ENCODE assay signal across 1 cellular context in genomic region chr20:31560900-31561598, GRCh38.
TF ChIP-seq lines count a peak whose summit lies in the region.

No MANE protein-coding gene starts in this region.

TF ChIP-seq in A549, 52 proteins besides CTCF, POLR2A, EP300 and RAD21 (continued from another document):
- TF ChIP-seq HOXA7 (CRISPR knock-in tag; IDR thresholded peaks at IDR 0.05): peak; percentile 86; the same call in 1 of the 2 replicates
- no peak for TF ChIP-seq HMGXB4 (CRISPR knock-in tag; IDR thresholded peaks at IDR 0.05; ENCODE audit: borderline replicate concordance)
- TF ChIP-seq ZNF302 (CRISPR knock-in tag; IDR thresholded peaks at IDR 0.05): no peak
- peak; percentile 63; the same call in 1 of the 2 replicates for TF ChIP-seq HOXB13 (CRISPR knock-in tag; IDR thresholded peaks at IDR 0.05; ENCODE audit: low read depth)
- no peak for TF ChIP-seq NPAS2 (CRISPR knock-in tag; IDR thresholded peaks at IDR 0.05; ENCODE audit: borderline replicate concordance)
- TF ChIP-seq HDAC2 (IDR thresholded peaks at IDR 0.05): peak; percentile 89; the same call in 1 of the 2 replicates
- TF ChIP-seq HOXB5 (CRISPR knock-in tag; IDR thresholded peaks at IDR 0.05): no peak
- TF ChIP-seq TFCP2L1 (CRISPR knock-in tag; IDR thresholded peaks at IDR 0.05): no peak
- no peak for TF ChIP-seq USF2 (IDR thresholded peaks at IDR 0.05)
- TF ChIP-seq CHD2 (IDR thresholded peaks at IDR 0.05; ENCODE audit: low read length, partially characterized antibody): no peak
- no peak for TF ChIP-seq ATOH8 (CRISPR knock-in tag; IDR thresholded peaks at IDR 0.05; ENCODE audit: low read depth)
- TF ChIP-seq MAX (IDR thresholded peaks at IDR 0.05): no peak
- TF ChIP-seq JUNB (IDR thresholded peaks at IDR 0.05): peak; percentile 88
- no peak for TF ChIP-seq ELK1 (IDR thresholded peaks at IDR 0.05; ENCODE audit: low read depth, low read length)
- no peak; the same call in 1 of the 2 replicates for TF ChIP-seq RARB (CRISPR knock-in tag; IDR thresholded peaks at IDR 0.05)
- no peak for TF ChIP-seq MYC (IDR thresholded peaks at IDR 0.05; ENCODE audit: borderline replicate concordance, low read length)
- no peak for TF ChIP-seq FOXS1 (CRISPR knock-in tag; IDR thresholded peaks at IDR 0.05)
- TF ChIP-seq MAZ (IDR thresholded peaks at IDR 0.05; ENCODE audit: borderline replicate concordance, low read depth, low read length): no peak
- TF ChIP-seq HES2 (IDR thresholded peaks at IDR 0.05): no peak
- no peak for TF ChIP-seq ZC3H11A (IDR thresholded peaks at IDR 0.05)
- no peak for TF ChIP-seq EHF (CRISPR knock-in tag; IDR thresholded peaks at IDR 0.05)
- TF ChIP-seq PHF8 (IDR thresholded peaks at IDR 0.05; ENCODE audit: borderline replicate concordance, low read depth): no peak
- no peak for TF ChIP-seq TP53 (CRISPR knock-in tag; IDR thresholded peaks at IDR 0.05)
- peak; percentile 70; the same call in 1 of the 2 replicates for TF ChIP-seq GATA3 (IDR thresholded peaks at IDR 0.05; ENCODE audit: borderline replicate concordance)
- TF ChIP-seq JUN (IDR thresholded peaks at IDR 0.05): no peak; a peak in 4 of 5 replicates
- no peak for TF ChIP-seq KDM5A (IDR thresholded peaks at IDR 0.05)
- no peak for TF ChIP-seq SREBF2 (IDR thresholded peaks at IDR 0.05)
